ENCODE assay signal across 26 cellular contexts in the genomic region with DNA sequence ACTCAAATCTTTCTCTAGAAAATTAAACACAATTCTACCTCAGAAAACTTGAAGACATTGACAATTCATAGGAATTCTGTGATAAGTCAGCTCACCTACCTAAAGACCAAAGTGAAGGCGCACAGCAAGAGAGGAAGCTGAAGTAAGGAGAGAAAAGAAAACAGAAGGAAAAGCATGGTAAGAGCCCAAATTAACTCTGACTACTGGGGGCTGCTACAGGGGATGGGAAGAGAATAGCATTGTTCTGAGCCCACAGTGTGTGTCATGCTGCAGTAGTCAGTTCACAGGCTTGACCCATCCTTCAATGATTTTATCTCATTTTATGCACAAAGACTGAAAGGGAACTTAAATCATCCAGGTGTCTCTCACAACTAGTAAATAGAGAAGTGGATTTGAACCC.
"Had no signal": no experiment of that assay in that cellular context is flagged by ENCODE, and none has a peak within 500 bp of the region (broad histone marks: within the 10 kb centered on the region; RNA-seq: fewer than 3 reads in every experiment).

No MANE protein-coding gene starts in this region.

- H3K4me3 ChIP-seq: colonic mucosa, esophagus muscularis mucosa, hepatocyte, lung, prostate gland, skin epidermis, transverse colon had no signal

- H3K27me3 Mint-ChIP-seq: activated CD4-positive, alpha-beta memory T cell treated with anti-CD3 and anti-CD28 coated beads, Interleukin-2, amount 10 ng/mL, durations not matched to agents 7 days and 5 days; activated naive CD8-positive, alpha-beta T cell treated with anti-CD3 and anti-CD28 coated beads for 36 hours; activated T-cell treated with anti-CD3 and anti-CD28 coated beads, Interleukin-2, amount 50 U/mL, for 24 hours; brain; natural killer cell treated with Interleukin-12 subunit alpha and Interleukin-12 subunit beta and Interleukin-15 and Interleukin-18, amount 100 ng/mL, for 72 hours had no signal

- DNase-seq: activated CD4-positive, alpha-beta memory T cell treated with anti-CD3 and anti-CD28 coated beads, Interleukin-2, amount 10 ng/mL, durations not matched to agents 7 days and 5 days; activated CD4-positive, alpha-beta T cell treated with anti-CD3 and anti-CD28 coated beads for 4 hours; activated effector memory CD4-positive, alpha-beta T cell treated with Interleukin-2 at 50 U/mL for 16 hours; activated naive CD8-positive, alpha-beta T cell treated with anti-CD3 and anti-CD28 coated beads for 36 hours; activated T-cell treated with anti-CD3 and anti-CD28 coated beads, Interleukin-2, amount 50 U/mL, for 24 hours; central memory CD4-positive, alpha-beta T cell; colonic mucosa; immature natural killer cell; left cardiac atrium; nucleus accumbens; stimulated activated CD4-positive, alpha-beta T cell treated with anti-CD3 and anti-CD28 coated beads, Interleukin-15, amount 100 ng/mL, for 24 hours; stimulated activated CD4-positive, alpha-beta T cell treated with anti-CD3 and anti-CD28 coated beads, Interleukin-4, amount 100 ng/mL, for 1 hour; stimulated activated naive CD4-positive, alpha-beta T cell; substantia nigra; T-helper 1 cell; T1000; transverse colon had no signal

- H3K9me3 ChIP-seq: colonic mucosa, esophagus muscularis mucosa, prostate gland, transverse colon had no signal

- H3K36me3 Mint-ChIP-seq: activated naive CD8-positive, alpha-beta T cell treated with anti-CD3 and anti-CD28 coated beads for 36 hours; brain; immature natural killer cell; natural killer cell treated with Interleukin-12 subunit alpha and Interleukin-12 subunit beta and Interleukin-15 and Interleukin-18, amount 100 ng/mL, for 72 hours had no signal

- H3K4me1 Mint-ChIP-seq: immature natural killer cell had no signal

- H3K27me3 ChIP-seq: colonic mucosa, esophagus muscularis mucosa, hepatocyte, transverse colon had no signal

- H3K4me3 Mint-ChIP-seq: activated CD4-positive, alpha-beta memory T cell treated with anti-CD3 and anti-CD28 coated beads, Interleukin-2, amount 10 ng/mL, durations not matched to agents 7 days and 5 days; activated naive CD8-positive, alpha-beta T cell treated with anti-CD3 and anti-CD28 coated beads for 36 hours; activated T-cell treated with anti-CD3 and anti-CD28 coated beads, Interleukin-2, amount 50 U/mL, for 24 hours; brain; immature natural killer cell; natural killer cell treated with Interleukin-12 subunit alpha and Interleukin-12 subunit beta and Interleukin-15 and Interleukin-18, amount 100 ng/mL, for 72 hours had no signal

- H3K9me3 Mint-ChIP-seq: brain; immature natural killer cell; natural killer cell treated with Interleukin-12 subunit alpha and Interleukin-12 subunit beta and Interleukin-15 and Interleukin-18, amount 100 ng/mL, for 72 hours had no signal

- H3K27ac ChIP-seq: colonic mucosa, esophagus muscularis mucosa, hepatocyte, prostate gland, skin epidermis, transverse colon, VCaP had no signal

- H3K36me3 ChIP-seq: colonic mucosa, esophagus muscularis mucosa, prostate gland, transverse colon had no signal

- H3K27ac Mint-ChIP-seq: activated CD4-positive, alpha-beta memory T cell treated with anti-CD3 and anti-CD28 coated beads, Interleukin-2, amount 10 ng/mL, durations not matched to agents 7 days and 5 days; activated naive CD8-positive, alpha-beta T cell treated with anti-CD3 and anti-CD28 coated beads for 36 hours; activated T-cell treated with anti-CD3 and anti-CD28 coated beads, Interleukin-2, amount 50 U/mL, for 24 hours; brain; immature natural killer cell had no signal

- ATAC-seq: left cardiac atrium; natural killer cell treated with Interleukin-12 subunit alpha and Interleukin-12 subunit beta and Interleukin-15 and Interleukin-18, amount 100 ng/mL, for 72 hours; right cardiac atrium had no signal

- H3K4me1 ChIP-seq: colonic mucosa, esophagus muscularis mucosa, prostate gland, transverse colon had no signal
